14 cellular contexts compared by ENCODE assay signal in genomic region chr4:155473420-155474095, GRCh38.
"Had no signal": no experiment of that assay in that cellular context is flagged by ENCODE, and none has a peak within 500 bp of the region (broad histone marks: within the 10 kb centered on the region; RNA-seq: fewer than 3 reads in every experiment).

No MANE protein-coding gene starts in this region.

- H3K9me3 ChIP-seq: colonic mucosa, lower lobe of right lung, ovary, sigmoid colon, thyroid gland, uterus had no signal

- H3K4me3 ChIP-seq: cardiac muscle cell, colonic mucosa, lower lobe of right lung, neural progenitor cell, ovary, sigmoid colon, thyroid gland, uterus had no signal

- H3K4me1 ChIP-seq: colonic mucosa, lower lobe of right lung, neural progenitor cell, thyroid gland, uterus had no signal

- H3K36me3 ChIP-seq: cardiac muscle cell, colonic mucosa, lower lobe of right lung, neural progenitor cell, ovary, sigmoid colon, thyroid gland, uterus had no signal

- ATAC-seq: lower lobe of right lung; stimulated activated naive B cell treated with anti-CD40 and anti-IgM and Interleukin-4, amounts not matched to agents 10 μg/mL and 1 μg/mL and 100 μg/mL, for 72 hours had no signal

- H2AFZ ChIP-seq: neural progenitor cell had no signal

- H3K4me2 ChIP-seq: neural progenitor cell had no signal

- DNase-seq: activated CD4-positive, alpha-beta T cell treated with anti-CD3 and anti-CD28 coated beads for 1 hour; activated CD4-positive, alpha-beta T cell treated with anti-CD3 and anti-CD28 coated beads, Interleukin-2, amount 50 U/mL, for 4 hours; activated naive CD4-positive, alpha-beta T cell; activated T-cell treated with anti-CD3 and anti-CD28 coated beads for 4 hours; colonic mucosa; lower lobe of right lung; ovary; sigmoid colon; stimulated activated CD4-positive, alpha-beta T cell treated with anti-CD3 and anti-CD28 coated beads, Interleukin-2, amount 100 ng/mL, for 48 hours; stimulated activated naive B cell treated with anti-CD40 and anti-IgM and Interleukin-4, amounts not matched to agents 10 μg/mL and 1 μg/mL and 100 μg/mL, for 72 hours; thyroid gland; uterus had no signal

- H3K27me3 ChIP-seq: cardiac muscle cell, colonic mucosa, neural progenitor cell, ovary, sigmoid colon, thyroid gland, uterus had no signal

- H3K9ac ChIP-seq: neural progenitor cell had no signal

- H3K27ac ChIP-seq: cardiac muscle cell, colonic mucosa, lower lobe of right lung, neural progenitor cell, ovary, sigmoid colon, thyroid gland had no signal
